ENCODE assay signal across 8 cellular contexts in the genomic region with DNA sequence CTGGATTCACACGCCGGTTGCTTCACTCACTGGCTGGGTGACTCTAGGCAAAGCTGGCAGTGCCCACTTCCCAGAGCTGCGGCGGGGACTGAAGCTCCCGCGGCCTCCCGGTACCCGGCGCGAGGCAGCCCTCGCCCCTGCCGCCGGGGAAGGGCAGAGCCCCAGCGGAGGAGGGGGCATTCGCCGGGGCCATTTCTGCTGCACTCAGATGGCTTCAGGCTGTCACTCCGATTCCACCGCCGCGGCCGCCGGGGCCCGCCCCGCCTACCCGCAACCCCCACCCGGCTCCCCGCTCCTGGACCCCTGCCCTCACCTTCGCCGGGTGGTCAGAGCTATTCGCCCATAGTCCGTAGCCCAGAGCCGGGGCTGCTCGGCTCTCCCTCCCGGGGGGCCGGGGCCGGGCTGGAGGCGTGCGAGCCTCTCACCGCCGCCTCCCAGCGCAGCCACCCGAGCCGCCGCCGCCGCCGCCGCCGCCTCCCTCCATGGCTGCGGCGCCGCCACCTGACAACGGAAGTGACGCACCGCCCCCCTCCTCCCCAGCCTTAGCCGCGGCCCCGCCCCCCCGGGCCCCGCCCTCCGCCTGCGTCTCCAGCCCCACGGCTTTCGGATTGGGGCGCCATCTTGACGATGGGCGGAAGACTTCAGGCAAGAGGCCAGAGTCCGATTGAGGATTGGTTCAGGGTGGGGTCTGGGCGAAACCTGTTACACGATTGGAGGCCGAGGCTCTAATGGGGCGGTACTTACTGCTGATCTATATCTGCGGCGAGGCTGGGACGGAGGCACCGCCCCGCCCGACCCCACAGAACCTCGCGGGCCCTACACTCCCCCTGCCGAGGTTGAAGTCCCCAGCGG. TPM values are rescaled to one million over a fixed set of nuclear protein-coding genes. Genes with fewer than 3 reads are reported as not detected.
DNase-seq lines count a peak whose midpoint lies in the region; ATAC-seq, FAIRE-seq and TF ChIP-seq lines count a peak whose summit lies in the region.

A gene with protein sequence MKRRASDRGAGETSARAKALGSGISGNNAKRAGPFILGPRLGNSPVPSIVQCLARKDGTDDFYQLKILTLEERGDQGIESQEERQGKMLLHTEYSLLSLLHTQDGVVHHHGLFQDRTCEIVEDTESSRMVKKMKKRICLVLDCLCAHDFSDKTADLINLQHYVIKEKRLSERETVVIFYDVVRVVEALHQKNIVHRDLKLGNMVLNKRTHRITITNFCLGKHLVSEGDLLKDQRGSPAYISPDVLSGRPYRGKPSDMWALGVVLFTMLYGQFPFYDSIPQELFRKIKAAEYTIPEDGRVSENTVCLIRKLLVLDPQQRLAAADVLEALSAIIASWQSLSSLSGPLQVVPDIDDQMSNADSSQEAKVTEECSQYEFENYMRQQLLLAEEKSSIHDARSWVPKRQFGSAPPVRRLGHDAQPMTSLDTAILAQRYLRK (minus strand): TSS at position 515 of the 852 bp plus-strand sequence. CDS start 24,592 bp downstream, outside the sequence.

- H3K9me3 ChIP-seq in kidney (ENCODE audit: control insufficient read depth in 1 of 2, low read length in 2 of 2): no peaks in the 10 kb centered on the region

- peak within 1 kb of the TSS; percentile 100 for H3K27ac Mint-ChIP-seq in chondrocyte (ENCODE audit: unreplicated experiment)

- peak within 1 kb of the TSS; percentile 96 for H3K27ac ChIP-seq in kidney (ENCODE audit: low read depth in 2 of 2, low read length in 2 of 2)

- no peaks in the 10 kb centered on the region for H3K27me3 Mint-ChIP-seq in chondrocyte (ENCODE audit: low read depth)

- DNase-seq in AG09319 (ENCODE audit: extremely low read depth, low read depth) (peak; percentile 100), NCI-H510A (lab: John Stamatoyannopoulos, UW) (peak; percentile 100), chondrocyte (ENCODE audit: low spot score) (no peak), kidney (peak; percentile 99)
- DNase-seq in activated CD4-positive, alpha-beta T cell treated with anti-CD3 and anti-CD28 coated beads for 24 hours (ENCODE audit: low read depth in 2 of 2): peak; percentile 97
- DNase-seq in stimulated activated CD4-positive, alpha-beta T cell treated with anti-CD3 and anti-CD28 coated beads, Interleukin-15, amount 100 ng/mL, for 24 hours: peak; percentile 99

- peak; percentile 85 for ATAC-seq in GM19035 (IDR thresholded peaks at IDR 0.05; ENCODE audit: unreplicated experiment)
- peak; percentile 84 for ATAC-seq in HG03432 (IDR thresholded peaks at IDR 0.05; ENCODE audit: unreplicated experiment)

- no peaks in the 10 kb centered on the region for H3K36me3 ChIP-seq in kidney (ENCODE audit: control insufficient read depth in 1 of 2, insufficient read depth in 2 of 2, low read length in 2 of 2)

- peaks cover 10 to 24% of the 10 kb centered on the region in 2 donors for H3K4me1 ChIP-seq in kidney (ENCODE audit: control insufficient read depth in 1 of 2, insufficient read depth in 1 of 2, low read depth in 1 of 2, low read length in 2 of 2)

- H3K4me1 Mint-ChIP-seq in chondrocyte (ENCODE audit: low read depth): peaks cover 75% of the 10 kb centered on the region

- no peak for TF ChIP-seq CTCF in AG09319 (IDR thresholded peaks at IDR 0.05; ENCODE audit: low read depth, low read length)
- TF ChIP-seq CTCF in chondrocyte (IDR thresholded peaks at IDR 0.05): peak; percentile 9
- no peak for TF ChIP-seq CTCF in kidney (IDR thresholded peaks at IDR 0.05; ENCODE audit: borderline replicate concordance, extremely low read depth, insufficient read depth)

- peak within 1 kb of the TSS; percentile 92 for H3K4me3 Mint-ChIP-seq in chondrocyte (ENCODE audit: unreplicated experiment)

- H3K9me3 Mint-ChIP-seq in chondrocyte (ENCODE audit: low read depth): no peaks in the 10 kb centered on the region

- peak; percentile 57 for FAIRE-seq in kidney (lab: Jason Lieb, UNC)

- H3K9ac ChIP-seq in kidney (ENCODE audit: low read length in 2 of 2): peak within 1 kb of the TSS; percentile 84 to 91

- peaks cover 5% of the 10 kb centered on the region for H3K36me3 Mint-ChIP-seq in chondrocyte (ENCODE audit: low read depth)

- peak within 1 kb of the TSS; percentile 87 to 93 for H3K4me3 ChIP-seq in kidney (ENCODE audit: low read length in 2 of 2)

- intact Hi-C loops in kidney (cut with DNase I): no loop called here

RNA-seq across cellular contexts. Expression of the gene that starts here (rescaled TPM):
- total RNA-seq in chondrocyte (42.6 to 63.7 TPM (median 59.9 TPM) in 3 replicates), kidney (39.2 TPM)
- 30.9 TPM for polyA plus RNA-seq in kidney (ENCODE audit: insufficient read depth, low read depth, low replicate concordance)
